14 cellular contexts compared by ENCODE assay signal in genomic region chr1:184910596-184910995, GRCh38.
DNase-seq lines count a peak whose midpoint lies in the region; ATAC-seq and TF ChIP-seq lines count a peak whose summit lies in the region.
"Had no signal": no experiment of that assay in that cellular context is flagged by ENCODE, and none has a peak within 500 bp of the region (broad histone marks: within the 10 kb centered on the region; RNA-seq: fewer than 3 reads in every experiment).

No MANE protein-coding gene starts in this region.

- H3K9me3 ChIP-seq in esophagus (ENCODE audit: control insufficient read depth in 2 of 2, insufficient read depth in 1 of 2, low read depth in 1 of 2, low read length in 1 of 2) = no peaks in the 10 kb centered on the region
- no peaks in the 10 kb centered on the region for H3K9me3 ChIP-seq in lower lobe of right lung
- no peaks in the 10 kb centered on the region for H3K9me3 ChIP-seq in tibial nerve
- H3K9me3 ChIP-seq in HAP-1 = no peaks in the 10 kb centered on the region

- no peaks in the 10 kb centered on the region for H3K27me3 Mint-ChIP-seq in activated naive CD8-positive, alpha-beta T cell treated with anti-CD3 and anti-CD28 coated beads for 36 hours
- H3K27me3 Mint-ChIP-seq: activated B cell treated with CpG ODN at 0.5 μM for 24 hours, brain had no signal

- TF ChIP-seq EP300 in tibial nerve (IDR thresholded peaks at IDR 0.05) = peak in 1 of 2 donors; percentile 65

- TF ChIP-seq CTCF in lower lobe of right lung (IDR thresholded peaks at IDR 0.05) (no peak), tibial nerve (IDR thresholded peaks at IDR 0.05) (no peak)

- no peak overlapping the region for H3K4me3 ChIP-seq in esophagus (ENCODE audit: low read depth in 1 of 2, low read length in 2 of 2)
- no peak overlapping the region for H3K4me3 ChIP-seq in lower lobe of right lung
- no peak overlapping the region for H3K4me3 ChIP-seq in tibial nerve
- H3K4me3 ChIP-seq in HAP-1 = no peak overlapping the region

- H3K9me3 Mint-ChIP-seq in activated naive CD8-positive, alpha-beta T cell treated with anti-CD3 and anti-CD28 coated beads for 36 hours = no peaks in the 10 kb centered on the region
- H3K9me3 Mint-ChIP-seq: activated B cell treated with CpG ODN at 0.5 μM for 24 hours, brain had no signal

- H3K27ac Mint-ChIP-seq in activated naive CD8-positive, alpha-beta T cell treated with anti-CD3 and anti-CD28 coated beads for 36 hours = no peak overlapping the region
- H3K27ac Mint-ChIP-seq: activated B cell treated with CpG ODN at 0.5 μM for 24 hours had no signal

- H3K27me3 ChIP-seq in esophagus (ENCODE audit: control insufficient read depth in 1 of 2, insufficient read depth in 2 of 2, low read length in 2 of 2) (no peaks in the 10 kb centered on the region), lower lobe of right lung (ENCODE audit: low read depth) (no peaks in the 10 kb centered on the region), tibial nerve (no peaks in the 10 kb centered on the region), HAP-1 (ENCODE audit: low read depth) (no peaks in the 10 kb centered on the region)

- TF ChIP-seq POLR2A in tibial nerve (IDR thresholded peaks at IDR 0.05) = no peak

- peak; percentile 32 to 62 for ATAC-seq in lower lobe of right lung

- H3K4me1 ChIP-seq in esophagus (ENCODE audit: control insufficient read depth in 2 of 2, insufficient read depth in 2 of 2, low read length in 1 of 2) = no peaks in the 10 kb centered on the region
- H3K4me1 ChIP-seq in lower lobe of right lung = peaks cover 6% of the 10 kb centered on the region
- peaks cover 0 to 33% (median 2%) of the 10 kb centered on the region in 4 donors for H3K4me1 ChIP-seq in tibial nerve
- H3K4me1 ChIP-seq in HAP-1 = no peaks in the 10 kb centered on the region

- in situ Hi-C loops in HAP-1 (cut with MboI; ENCODE audit: low sequenced_read_pairs) = no loop called here

- H3K4me1 Mint-ChIP-seq in activated naive CD8-positive, alpha-beta T cell treated with anti-CD3 and anti-CD28 coated beads for 36 hours = no peaks in the 10 kb centered on the region

- intact Hi-C loops in lower lobe of right lung (cut with DNase I) (no loop called here), posterior cingulate gyrus (cut with DNase I) (no loop called here)

- H3K36me3 ChIP-seq in esophagus (ENCODE audit: control insufficient read depth in 2 of 2, insufficient read depth in 2 of 2, low read length in 1 of 2) (no peaks in the 10 kb centered on the region), lower lobe of right lung (no peaks in the 10 kb centered on the region), tibial nerve (no peaks in the 10 kb centered on the region), HAP-1 (replicated peaks) (no peaks in the 10 kb centered on the region)

- DNase-seq in NCI-H82 treated with DMSO at 0.1 percent for 48 hours (lab: John Stamatoyannopoulos, UW; ENCODE audit: unreplicated experiment) (peak; percentile 66), lower lobe of right lung (no peak), tibial nerve (ENCODE audit: low spot score in 2 of 2) (peak; percentile 69 to 83), HAP-1 (ENCODE audit: low spot score in 2 of 2) (no peak), posterior cingulate gyrus (no peak)
- DNase-seq in activated naive CD8-positive, alpha-beta T cell treated with anti-CD3 and anti-CD28 coated beads for 36 hours = no peak
- DNase-seq: activated B cell treated with CpG ODN at 0.5 μM for 24 hours; activated T-cell treated with anti-CD3 and anti-CD28 coated beads, Interleukin-2, amount 50 U/mL, for 1 hour; COR-L47; NCI-H1105; stimulated activated CD4-positive, alpha-beta T cell treated with anti-CD3 and anti-CD28 coated beads, Interleukin-4, amount 100 ng/mL, for 4 hours had no signal

- H3K27ac ChIP-seq in esophagus (ENCODE audit: low read depth in 2 of 2, low read length in 1 of 2) (peak overlapping the region; percentile 12 to 60), lower lobe of right lung (no peak overlapping the region), tibial nerve (peak overlapping the region in 2 of 4 donors; percentile 16 to 29)
- H3K27ac ChIP-seq: epithelial cell of prostate had no signal

- no peak overlapping the region for H3K4me3 Mint-ChIP-seq in activated naive CD8-positive, alpha-beta T cell treated with anti-CD3 and anti-CD28 coated beads for 36 hours
- H3K4me3 Mint-ChIP-seq: activated B cell treated with CpG ODN at 0.5 μM for 24 hours, brain had no signal

- no peaks in the 10 kb centered on the region for H3K36me3 Mint-ChIP-seq in activated naive CD8-positive, alpha-beta T cell treated with anti-CD3 and anti-CD28 coated beads for 36 hours
- H3K36me3 Mint-ChIP-seq: brain had no signal

- 30 to 36% methylated on average over 3 of the region's 3 CpGs for WGBS in esophagus, 2 donors
- 42 to 54% methylated on average over 3 of the region's 3 CpGs for WGBS in tibial nerve, 2 donors

Comparison
In these comparisons a context has a peak if more than half of its experiments do, and no peak if none do; other contexts are left out.
1. DNase-seq: peak in NCI-H82 treated with DMSO at 0.1 percent for 48 hours (single experiment) and tibial nerve (2 of 2); none in lower lobe of right lung (single experiment), HAP-1 (0 of 2), posterior cingulate gyrus (0 of 10) and activated naive CD8-positive, alpha-beta T cell treated with anti-CD3 and anti-CD28 coated beads for 36 hours (single experiment).